Comparison of ENCODE assay signal across 8 cellular contexts in the genomic region with DNA sequence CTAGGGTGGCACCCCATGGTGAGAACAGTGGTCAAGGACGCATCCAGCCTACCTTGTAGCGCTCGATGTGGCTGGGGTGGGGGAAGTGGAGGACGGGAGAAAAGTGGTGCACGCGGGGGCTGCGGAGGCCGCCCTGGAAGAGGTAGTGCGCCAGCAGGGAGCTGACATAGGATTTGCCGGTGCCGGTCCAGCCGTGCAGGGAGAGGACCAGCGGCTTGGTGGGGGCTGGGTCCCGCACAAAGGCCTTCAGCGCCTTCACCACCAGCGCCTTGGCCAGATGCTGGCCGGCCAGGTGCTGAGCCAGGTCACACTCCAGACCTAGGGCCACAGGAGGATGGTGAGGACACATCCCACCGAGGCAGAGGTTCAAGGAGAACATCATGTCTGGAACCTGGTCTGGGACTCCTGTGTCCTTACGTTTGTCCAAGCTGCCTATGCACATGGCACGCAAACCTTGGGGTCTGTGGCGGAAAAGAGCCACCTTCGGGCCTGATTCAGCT. TPM values are rescaled to one million over a fixed set of nuclear protein-coding genes. Genes with fewer than 3 reads are reported as not detected.
DNase-seq lines count a peak whose midpoint lies in the region; ATAC-seq and TF ChIP-seq lines count a peak whose summit lies in the region.

No MANE protein-coding gene starts in this region.

- H3K36me3 Mint-ChIP-seq in naive B cell, result no peaks in the 10 kb centered on the region

- peak overlapping the region; percentile 82 for H3K27ac ChIP-seq in KOPT-K1 (ENCODE audit: low read depth, low read length, poor library complexity, severe bottlenecking)

- H3K36me3 ChIP-seq in KOPT-K1 (ENCODE audit: insufficient read depth, low read length), result peaks cover 33% of the 10 kb centered on the region

- TF ChIP-seq CTCF in AG10803 (conservative IDR thresholded peaks at IDR 0.05; ENCODE audit: low read length) (no peak), choroid plexus epithelial cell (conservative IDR thresholded peaks at IDR 0.05; ENCODE audit: low read depth, low read length) (no peak)

- no peaks in the 10 kb centered on the region for H3K9me3 ChIP-seq in KOPT-K1 (ENCODE audit: insufficient read depth, low read length, poor library complexity, severe bottlenecking)

- H3K4me3 ChIP-seq in AG10803 (ENCODE audit: low read length) (peak overlapping the region; percentile 80), choroid plexus epithelial cell (ENCODE audit: low read depth, low read length) (peak overlapping the region; percentile 76)

- DNase-seq in AG10803 (ENCODE audit: low read depth) (no peak), choroid plexus epithelial cell (ENCODE audit: low read depth) (no peak), naive B cell (no peak), NCI-H774 (lab: John Stamatoyannopoulos, UW) (no peak), epidermal melanocyte (ENCODE audit: insufficient read length, low spot score) (no peak), NCI-H524 treated with DMSO at 0.1 percent for 48 hours (lab: John Stamatoyannopoulos, UW) (no peak), NCI-H2081 treated with DMSO at 0.1 percent for 48 hours (lab: John Stamatoyannopoulos, UW) (no peak)

- H3K27me3 Mint-ChIP-seq in naive B cell, result no peaks in the 10 kb centered on the region

- no peak for ATAC-seq in naive B cell (ENCODE audit: low read depth in 2 of 2)

- H3K4me3 Mint-ChIP-seq in naive B cell, result peak overlapping the region; percentile 74 to 97 (median 86)

- no peaks in the 10 kb centered on the region for H3K9me3 Mint-ChIP-seq in naive B cell

- H3K4me1 Mint-ChIP-seq in naive B cell, result peaks cover 9 to 18% (median 11%) of the 10 kb centered on the region in 3 donors

- H3K27ac Mint-ChIP-seq in naive B cell, result peak overlapping the region in 5 of 6 donors; percentile 72 to 93 (median 90)

RNA-seq across cellular contexts. Expression of a gene that starts 0.8 kb away (rescaled TPM):
- polyA plus RNA-seq in naive B cell (ENCODE audit: low read depth in 6 of 6), result 10 to 100 TPM; 24.9 to 40.0 (median 27.3) TPM

RNA-seq across cellular contexts. Expression of a gene that starts 18.4 kb away (rescaled TPM):
- polyA plus RNA-seq in naive B cell (ENCODE audit: low read depth in 6 of 6), result under 1 TPM in 1 of 6 donors, not detected in 5; 0.66 TPM

RNA-seq across cellular contexts. Expression of a gene that starts 18.8 kb away (rescaled TPM):
- 10 to 100 TPM in 3 of 6 donors, 1 to 10 TPM in 3; 7.0 to 25.2 (median 10.5) TPM for polyA plus RNA-seq in naive B cell (ENCODE audit: low read depth in 6 of 6)

RNA-seq across cellular contexts. Expression of a gene that starts 27.5 kb away (rescaled TPM):
- under 1 TPM in 3 of 6 donors, not detected in 3; 0.13 to 0.46 (median 0.40) TPM for polyA plus RNA-seq in naive B cell (ENCODE audit: low read depth in 6 of 6)

RNA-seq across cellular contexts. Expression of a gene that starts 44.2 kb away (rescaled TPM):
- 10 to 100 TPM; 29.8 to 87.0 (median 34.7) TPM for polyA plus RNA-seq in naive B cell (ENCODE audit: low read depth in 6 of 6)
